Comparison of ENCODE assay signal across 19 cellular contexts in genomic region chr7:127758105-127758504, GRCh38.
DNase-seq lines count a peak whose midpoint lies in the region; FAIRE-seq and TF ChIP-seq lines count a peak whose summit lies in the region.
"Had no signal": no experiment of that assay in that cellular context is flagged by ENCODE, and none has a peak within 500 bp of the region (broad histone marks: within the 10 kb centered on the region; RNA-seq: fewer than 3 reads in every experiment).

No MANE protein-coding gene starts in this region.

- H3K4me3 ChIP-seq in astrocyte of the spinal cord (ENCODE audit: low read depth, low read length) (no peak overlapping the region), fibroblast of villous mesenchyme (ENCODE audit: low read depth, low read length) (no peak overlapping the region), small intestine (ENCODE audit: low read depth in 1 of 2, low read length in 2 of 2) (no peak overlapping the region)
- H3K4me3 ChIP-seq: BLaER1 treated with 17β-estradiol and CSF1 and Interleukin-3, amounts not matched to agents 10 nM and 100 nM; MG63; SJCRH30 had no signal

- no peak overlapping the region for H3K27ac ChIP-seq in small intestine (ENCODE audit: low read depth in 1 of 2, low read length in 1 of 2)
- H3K27ac ChIP-seq: BLaER1 treated with 17β-estradiol and CSF1 and Interleukin-3, amounts not matched to agents 10 nM and 100 nM; RWPE1; SJCRH30 had no signal

- WGBS in small intestine, 3 donors, result 98 to 100% (median 100%) methylated on average over 1 of the region's 1 CpG

- TF ChIP-seq CTCF in astrocyte of the spinal cord (IDR thresholded peaks at IDR 0.05; ENCODE audit: low read depth, low read length) (no peak), fibroblast of villous mesenchyme (IDR thresholded peaks at IDR 0.05; ENCODE audit: insufficient read depth, low read depth, low read length) (no peak)

- no peak for FAIRE-seq in small intestine (lab: Jason Lieb, UNC)

- DNase-seq in NCI-H1694 treated with DMSO at 0.1 percent for 48 hours (lab: John Stamatoyannopoulos, UW), result peak; percentile 19
- no peak for DNase-seq in NCI-H1694 (lab: John Stamatoyannopoulos, UW)
- peak; percentile 38 for DNase-seq in astrocyte of the spinal cord (ENCODE audit: low read depth, low spot score)
- DNase-seq in fibroblast of villous mesenchyme (ENCODE audit: low read depth), result peak; percentile 16
- DNase-seq in smooth muscle cell of the brain vasculature (ENCODE audit: low read depth, low spot score), result peak; percentile 58
- no peak for DNase-seq in NCI-H2029 treated with DMSO at 0.1 percent for 48 hours (lab: John Stamatoyannopoulos, UW)
- no peak for DNase-seq in activated effector memory CD4-positive, alpha-beta T cell treated with anti-CD3 and anti-CD28 coated beads, Interleukin-2, amount 50 U/mL, for 16 hours
- DNase-seq in small intestine, result no peak
- DNase-seq: CD8-positive, alpha-beta memory T cell; IMR-90; Karpas-422; MG63; NCI-H1092 treated with DMSO at 0.1 percent for 48 hours; NCI-H510A; NCI-H82; PC-3; SJCRH30 had no signal

- in situ Hi-C loops in astrocyte of the spinal cord (cut with HindIII; ENCODE audit: low sequenced_read_pairs), result no loop called here

- peaks cover 0 to 1% of the 10 kb centered on the region in 2 donors for H3K36me3 ChIP-seq in small intestine (ENCODE audit: control insufficient read depth in 2 of 2, insufficient read depth in 2 of 2, low read length in 2 of 2)
- H3K36me3 ChIP-seq: MG63, SJCRH30 had no signal

- H3K9me3 ChIP-seq in small intestine (ENCODE audit: control insufficient read depth, low read depth), result no peaks in the 10 kb centered on the region
- H3K9me3 ChIP-seq: BLaER1 treated with 17β-estradiol and CSF1 and Interleukin-3, amounts not matched to agents 10 nM and 100 nM; MG63; SJCRH30 had no signal

- no peaks in the 10 kb centered on the region for H3K27me3 ChIP-seq in small intestine (ENCODE audit: control insufficient read depth in 2 of 2, insufficient read depth in 2 of 2, low read length in 2 of 2)
- H3K27me3 ChIP-seq: BLaER1 treated with 17β-estradiol and CSF1 and Interleukin-3, amounts not matched to agents 10 nM and 100 nM; MG63; SJCRH30 had no signal

- H3K4me1 ChIP-seq in small intestine (ENCODE audit: control insufficient read depth in 2 of 2, insufficient read depth in 1 of 2, low read depth in 1 of 2, low read length in 1 of 2), result peaks cover 2 to 6% of the 10 kb centered on the region in 2 donors
- H3K4me1 ChIP-seq: SJCRH30 had no signal

Comparison
In these comparisons a context has a peak if more than half of its experiments do, and no peak if none do; other contexts are left out.
1. DNase-seq: peak in NCI-H1694 treated with DMSO at 0.1 percent for 48 hours (single experiment), astrocyte of the spinal cord (single experiment), fibroblast of villous mesenchyme (single experiment) and smooth muscle cell of the brain vasculature (single experiment); none in NCI-H1694 (single experiment), NCI-H2029 treated with DMSO at 0.1 percent for 48 hours (single experiment), activated effector memory CD4-positive, alpha-beta T cell treated with anti-CD3 and anti-CD28 coated beads, Interleukin-2, amount 50 U/mL, for 16 hours (single experiment) and small intestine (single experiment).